ENCODE assay signal across 12 cellular contexts in genomic region chr17:3910420-3911270, GRCh38. TPM values are rescaled to one million over a fixed set of nuclear protein-coding genes. Genes with fewer than 3 reads are reported as not detected.
DNase-seq lines count a peak whose midpoint lies in the region; ATAC-seq lines count a peak whose summit lies in the region.
"Had no signal": no experiment of that assay in that cellular context is flagged by ENCODE, and none has a peak within 500 bp of the region (broad histone marks: within the 10 kb centered on the region; RNA-seq: fewer than 3 reads in every experiment).

No MANE protein-coding gene starts in this region.

- no peaks in the 10 kb centered on the region for H3K27me3 Mint-ChIP-seq in activated CD4-positive, alpha-beta T cell treated with anti-CD3 and anti-CD28 coated beads, Interleukin-2, amount 10 ng/mL, durations not matched to agents 24 days and 14 days
- H3K27me3 Mint-ChIP-seq in activated naive CD8-positive, alpha-beta T cell: no peaks in the 10 kb centered on the region
- peaks cover 0 to 2% of the 10 kb centered on the region in 2 donors for H3K27me3 Mint-ChIP-seq in natural killer cell treated with Interleukin-12 subunit alpha and Interleukin-12 subunit beta and Interleukin-15 and Interleukin-18, amount 100 ng/mL, for 72 hours

- H3K4me3 Mint-ChIP-seq in activated CD4-positive, alpha-beta T cell treated with anti-CD3 and anti-CD28 coated beads, Interleukin-2, amount 10 ng/mL, durations not matched to agents 24 days and 14 days: peak overlapping the region; percentile 56
- H3K4me3 Mint-ChIP-seq in activated naive CD8-positive, alpha-beta T cell: peak overlapping the region; percentile 78
- H3K4me3 Mint-ChIP-seq in natural killer cell treated with Interleukin-12 subunit alpha and Interleukin-12 subunit beta and Interleukin-15 and Interleukin-18, amount 100 ng/mL, for 72 hours: peak overlapping the region; percentile 43

- peak overlapping the region; percentile 90 for H3K27ac Mint-ChIP-seq in activated CD4-positive, alpha-beta T cell treated with anti-CD3 and anti-CD28 coated beads, Interleukin-2, amount 10 ng/mL, durations not matched to agents 24 days and 14 days
- peak overlapping the region; percentile 89 for H3K27ac Mint-ChIP-seq in activated naive CD8-positive, alpha-beta T cell
- H3K27ac Mint-ChIP-seq in natural killer cell treated with Interleukin-12 subunit alpha and Interleukin-12 subunit beta and Interleukin-15 and Interleukin-18, amount 100 ng/mL, for 72 hours: peak overlapping the region in 1 of 2 donors; percentile 69

- H3K4me1 Mint-ChIP-seq in activated CD4-positive, alpha-beta T cell treated with anti-CD3 and anti-CD28 coated beads, Interleukin-2, amount 10 ng/mL, durations not matched to agents 24 days and 14 days: peaks cover 22% of the 10 kb centered on the region
- H3K4me1 Mint-ChIP-seq in activated naive CD8-positive, alpha-beta T cell (ENCODE audit: low read depth): peaks cover 32% of the 10 kb centered on the region
- peaks cover 19 to 27% of the 10 kb centered on the region in 2 donors for H3K4me1 Mint-ChIP-seq in natural killer cell treated with Interleukin-12 subunit alpha and Interleukin-12 subunit beta and Interleukin-15 and Interleukin-18, amount 100 ng/mL, for 72 hours (ENCODE audit: low read depth in 2 of 2)

- H3K36me3 Mint-ChIP-seq in activated CD4-positive, alpha-beta T cell treated with anti-CD3 and anti-CD28 coated beads, Interleukin-2, amount 10 ng/mL, durations not matched to agents 24 days and 14 days (ENCODE audit: low read depth): no peaks in the 10 kb centered on the region
- H3K36me3 Mint-ChIP-seq in activated naive CD8-positive, alpha-beta T cell: no peaks in the 10 kb centered on the region
- H3K36me3 Mint-ChIP-seq in natural killer cell treated with Interleukin-12 subunit alpha and Interleukin-12 subunit beta and Interleukin-15 and Interleukin-18, amount 100 ng/mL, for 72 hours: no peaks in the 10 kb centered on the region

- H3K4me3 ChIP-seq in Jurkat, Clone E6-1 (ENCODE audit: low read length): peak overlapping the region; percentile 50

- intact Hi-C loops in activated CD4-positive, alpha-beta T cell treated with anti-CD3 and anti-CD28 coated beads, Interleukin-2, amount 10 ng/mL, durations not matched to agents 24 days and 14 days (cut with micrococcal nuclease): loop anchor here (2.0 to 10.0 kb wide), 2 partner anchors 18 to 164 kb away; partner anchors contain the start of gene CAMKK1

- no peaks in the 10 kb centered on the region for H3K9me3 Mint-ChIP-seq in activated CD4-positive, alpha-beta T cell treated with anti-CD3 and anti-CD28 coated beads, Interleukin-2, amount 10 ng/mL, durations not matched to agents 24 days and 14 days
- no peaks in the 10 kb centered on the region for H3K9me3 Mint-ChIP-seq in activated naive CD8-positive, alpha-beta T cell (ENCODE audit: low read depth)
- no peaks in the 10 kb centered on the region for H3K9me3 Mint-ChIP-seq in natural killer cell treated with Interleukin-12 subunit alpha and Interleukin-12 subunit beta and Interleukin-15 and Interleukin-18, amount 100 ng/mL, for 72 hours

- ATAC-seq in natural killer cell treated with Interleukin-12 subunit alpha and Interleukin-12 subunit beta and Interleukin-15 and Interleukin-18, amount 100 ng/mL, for 72 hours: no peak

- no peak for DNase-seq in activated CD4-positive, alpha-beta T cell treated with anti-CD3 and anti-CD28 coated beads, Interleukin-2, amount 10 ng/mL, durations not matched to agents 24 days and 14 days
- no peak for DNase-seq in activated CD4-positive, alpha-beta T cell treated with anti-CD3 and anti-CD28 coated beads, Interleukin-2, amount 50 U/mL, for 4 hours
- DNase-seq in Jurkat, Clone E6-1 (ENCODE audit: low read depth, low spot score): no peak
- no peak for DNase-seq in natural killer cell treated with Interleukin-12 subunit alpha and Interleukin-12 subunit beta and Interleukin-15 and Interleukin-18, amount 100 ng/mL, for 72 hours (ENCODE audit: low spot score)
- DNase-seq in middle frontal gyrus (ENCODE audit: extremely low spot score, low spot score): no peak
- no peak for DNase-seq in effector CD8-positive, alpha-beta T cell (lab: John Stamatoyannopoulos, UW)
- DNase-seq in NCI-H748 (lab: John Stamatoyannopoulos, UW; ENCODE audit: unreplicated experiment): no peak
- DNase-seq: Caco-2, NCI-H1092 treated with DMSO at 0.1 percent for 48 hours, NCI-H226 had no signal

RNA-seq across cellular contexts. Expression of gene P2RX1, which starts 5.6 kb away (rescaled TPM):
- 0.47 and 0.78 TPM in 2 replicates for total RNA-seq in activated CD4-positive, alpha-beta T cell treated with anti-CD3 and anti-CD28 coated beads, Interleukin-2, amount 10 ng/mL, durations not matched to agents 24 days and 14 days
- polyA plus RNA-seq in Jurkat, Clone E6-1 (2012; ENCODE audit: insufficient read depth, insufficient read length): not detected
- total RNA-seq in natural killer cell treated with Interleukin-12 subunit alpha and Interleukin-12 subunit beta and Interleukin-15 and Interleukin-18, amount 100 ng/mL, for 72 hours: 1 to 10 TPM; 3.9 TPM
- total RNA-seq: endothelial cell of umbilical vein had no signal
- polyA plus RNA-seq: endothelial cell of umbilical vein had no signal

RNA-seq across cellular contexts. Expression of gene CAMKK1, which starts 17.8 kb away (rescaled TPM):
- 8.6 and 9.2 TPM in 2 replicates for total RNA-seq in activated CD4-positive, alpha-beta T cell treated with anti-CD3 and anti-CD28 coated beads, Interleukin-2, amount 10 ng/mL, durations not matched to agents 24 days and 14 days
- 6.5 TPM for polyA plus RNA-seq in Jurkat, Clone E6-1 (2012; ENCODE audit: insufficient read depth, insufficient read length)
- total RNA-seq in natural killer cell treated with Interleukin-12 subunit alpha and Interleukin-12 subunit beta and Interleukin-15 and Interleukin-18, amount 100 ng/mL, for 72 hours: 1 to 10 TPM; 1.5 to 3.3 TPM

RNA-seq across cellular contexts. Expression of gene ATP2A3, which starts 53.6 kb away (rescaled TPM):
- total RNA-seq in activated CD4-positive, alpha-beta T cell treated with anti-CD3 and anti-CD28 coated beads, Interleukin-2, amount 10 ng/mL, durations not matched to agents 24 days and 14 days: 107 and 110 TPM in 2 replicates
- 240 TPM for polyA plus RNA-seq in Jurkat, Clone E6-1 (2012; ENCODE audit: insufficient read depth, insufficient read length)
- total RNA-seq in natural killer cell treated with Interleukin-12 subunit alpha and Interleukin-12 subunit beta and Interleukin-15 and Interleukin-18, amount 100 ng/mL, for 72 hours: 100 to 1,000 TPM; 125 to 234 TPM
